In the genomic region with DNA sequence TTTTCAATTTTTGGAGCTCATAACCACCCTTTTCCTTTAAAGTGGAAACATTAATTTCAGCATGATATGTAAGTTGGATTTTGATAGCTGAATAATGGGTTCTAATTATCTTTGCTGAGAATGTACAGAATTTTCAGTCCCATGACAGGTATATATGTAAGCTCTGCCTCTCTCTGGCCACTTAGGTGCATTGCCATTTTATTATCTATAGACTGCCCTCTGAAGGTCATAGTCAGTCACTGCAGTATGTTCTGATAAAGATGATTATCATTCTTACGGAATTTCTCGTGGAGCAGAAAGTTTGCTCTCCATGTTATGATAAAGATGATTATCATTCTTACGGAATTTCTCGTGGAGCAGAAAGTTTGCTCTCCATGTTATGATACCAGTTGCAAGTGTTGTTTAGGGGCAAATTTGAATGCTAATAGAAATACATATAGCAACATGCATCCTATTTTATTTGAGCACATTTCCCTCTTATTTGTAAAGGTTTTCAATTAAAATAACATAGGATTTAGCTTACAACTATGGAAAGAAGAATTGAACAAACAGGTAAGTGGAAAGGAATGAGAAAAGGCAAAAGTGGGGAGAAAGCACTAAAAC, we compare ENCODE assay signal across 8 cellular contexts. TPM values are rescaled to one million over a fixed set of nuclear protein-coding genes. Genes with fewer than 3 reads are reported as not detected.
DNase-seq lines count a peak whose midpoint lies in the region; TF ChIP-seq lines count a peak whose summit lies in the region.

No MANE protein-coding gene starts in this region.

- no peak overlapping the region for H3K4me2 ChIP-seq in Karpas-422 (ENCODE audit: low read depth, low read length, poor library complexity, severe bottlenecking)

- H3K9ac ChIP-seq in Karpas-422 (ENCODE audit: low read length) = no peak overlapping the region

- TF ChIP-seq CTCF in GM10248 (IDR thresholded peaks at IDR 0.05; ENCODE audit: control extremely low read depth, extremely low read depth, low read depth, missing control alignments) = peak; percentile 78
- peak; percentile 76 for TF ChIP-seq CTCF in RWPE1 (conservative IDR thresholded peaks at IDR 0.05; ENCODE audit: low read depth)
- peak; percentile 29 to 55 (median 41) for TF ChIP-seq CTCF in esophagus muscularis mucosa (IDR thresholded peaks at IDR 0.05)
- peak; percentile 16 to 71 (median 58) for TF ChIP-seq CTCF in prostate gland (IDR thresholded peaks at IDR 0.05)

- POLR2A ChIA-PET in GM10248 (lab: Yijun Ruan, JAX) (no interaction called here), RWPE1 (lab: Yijun Ruan, JAX; ENCODE audit: low non-redundant PET) (no interaction called here)

- H4K20me1 ChIP-seq in Karpas-422 (ENCODE audit: insufficient read depth, low read depth, low read length) = no peaks in the 10 kb centered on the region

- H3K4me1 ChIP-seq in ACC112 (ENCODE audit: control insufficient read depth, insufficient read depth, low read length, unreplicated experiment) = peaks cover 24% of the 10 kb centered on the region
- no peaks in the 10 kb centered on the region for H3K4me1 ChIP-seq in Karpas-422 (ENCODE audit: low read length)
- no peaks in the 10 kb centered on the region for H3K4me1 ChIP-seq in esophagus muscularis mucosa
- no peaks in the 10 kb centered on the region for H3K4me1 ChIP-seq in prostate gland (replicated peaks)

- CTCF ChIA-PET in GM10248 (lab: Yijun Ruan, JAX) (interaction anchor here (0.7 to 6.3 kb wide), 47 partner anchors 9 to 1120 kb away, joined by 3 to 55 read pairs (median 4); no protein-coding TSS in a partner anchor), RWPE1 (lab: Yijun Ruan, JAX) (interaction anchor here (0.6 to 1.6 kb wide), 14 partner anchors 9 to 408 kb away, joined by 3 to 14 read pairs (median 3); no protein-coding TSS in a partner anchor)

- no peak overlapping the region for H3K27ac ChIP-seq in ACC112 (ENCODE audit: low read depth, low read length)
- no peak overlapping the region for H3K27ac ChIP-seq in Karpas-422 (ENCODE audit: low read length)
- no peak overlapping the region for H3K27ac ChIP-seq in RWPE1
- no peak overlapping the region for H3K27ac ChIP-seq in esophagus muscularis mucosa (replicated peaks in 1 of 4)
- H3K27ac ChIP-seq in prostate gland = no peak overlapping the region

- H3K79me2 ChIP-seq in ACC112 (ENCODE audit: control insufficient read depth, insufficient read depth, low read length, unreplicated experiment) (no peaks in the 10 kb centered on the region), Karpas-422 (ENCODE audit: low read length) (no peaks in the 10 kb centered on the region)

- no peak for TF ChIP-seq EP300 in esophagus muscularis mucosa (IDR thresholded peaks at IDR 0.05)

- H3K36me3 ChIP-seq in ACC112 (ENCODE audit: insufficient read depth, low read length) (no peaks in the 10 kb centered on the region), Karpas-422 (ENCODE audit: insufficient read depth, low read length) (no peaks in the 10 kb centered on the region), esophagus muscularis mucosa (no peaks in the 10 kb centered on the region), prostate gland (no peaks in the 10 kb centered on the region)

- no peak overlapping the region for H3K4me3 ChIP-seq in ACC112 (ENCODE audit: low read depth, low read length)
- H3K4me3 ChIP-seq in Karpas-422 (ENCODE audit: low read length) = no peak overlapping the region
- H3K4me3 ChIP-seq in esophagus muscularis mucosa = no peak overlapping the region
- no peak overlapping the region for H3K4me3 ChIP-seq in prostate gland

- H3K9me3 ChIP-seq in Karpas-422 (ENCODE audit: low read length) = no peaks in the 10 kb centered on the region
- H3K9me3 ChIP-seq in esophagus muscularis mucosa = no peaks in the 10 kb centered on the region
- H3K9me3 ChIP-seq in prostate gland = no peaks in the 10 kb centered on the region

- intact Hi-C loops in esophagus muscularis mucosa (cut with DNase I) = no loop called here
- intact Hi-C loops in prostate gland (cut with DNase I) = no loop called here

- WGBS in esophagus muscularis mucosa = 30% methylated on average over 4 of the region's 4 CpGs
- 29% methylated on average over 4 of the region's 4 CpGs for WGBS in prostate gland

- H2AFZ ChIP-seq in ACC112 (ENCODE audit: low read length, unreplicated experiment) = peak overlapping the region; percentile 11
- no peak overlapping the region for H2AFZ ChIP-seq in Karpas-422 (ENCODE audit: low read length)

- H3K9me2 ChIP-seq in Karpas-422 (replicated peaks; ENCODE audit: insufficient read depth, low read length) = no peaks in the 10 kb centered on the region

- TF ChIP-seq POLR2A in esophagus muscularis mucosa (IDR thresholded peaks at IDR 0.05; ENCODE audit: low read depth) = no peak
- TF ChIP-seq POLR2A in prostate gland (IDR thresholded peaks at IDR 0.05) = no peak

- peak; percentile 48 for DNase-seq in GM10248 (ENCODE audit: extremely low spot score)
- peak; percentile 79 for DNase-seq in H4 (ENCODE audit: low spot score)
- peak; percentile 85 for DNase-seq in Karpas-422
- DNase-seq in RWPE1 (ENCODE audit: low spot score) = peak; percentile 45
- no peak for DNase-seq in esophagus muscularis mucosa (ENCODE audit: extremely low spot score)
- peak; percentile 8 for DNase-seq in prostate gland (ENCODE audit: low spot score)
- DNase-seq in OCI-M2 (lab: John Stamatoyannopoulos, UW; ENCODE audit: unreplicated experiment) = no peak

- H3K27me3 ChIP-seq in ACC112 (ENCODE audit: insufficient read depth, low read length) (no peaks in the 10 kb centered on the region), Karpas-422 (ENCODE audit: low read length) (no peaks in the 10 kb centered on the region), esophagus muscularis mucosa (no peaks in the 10 kb centered on the region), prostate gland (replicated peaks; ENCODE audit: insufficient read depth) (no peaks in the 10 kb centered on the region)

RNA-seq across cellular contexts. Expression of a gene that starts 10.4 kb away (rescaled TPM):
- 7.3 and 11.0 TPM in 2 replicates for total RNA-seq in H4 (2014; rRNA removed; shearing (Covaris generic))
- not detected in 2 replicates for total RNA-seq in Karpas-422 (2014; rRNA removed; shearing (Covaris generic); ENCODE audit: low replicate concordance)
- total RNA-seq in esophagus muscularis mucosa (not detected), prostate gland (under 1 TPM in 1 of 2 donors, not detected in 1; 0.45 TPM)

RNA-seq across cellular contexts. Expression of a gene that starts 35.1 kb away (rescaled TPM):
- not detected in 2 replicates for total RNA-seq in H4 (2014; rRNA removed; shearing (Covaris generic))
- total RNA-seq in Karpas-422 (2014; rRNA removed; shearing (Covaris generic); ENCODE audit: low replicate concordance) = not detected in 2 replicates
- not detected for total RNA-seq in esophagus muscularis mucosa
- not detected for total RNA-seq in prostate gland

RNA-seq across cellular contexts. Expression of a gene that starts 42.4 kb away (rescaled TPM):
- total RNA-seq in H4 (2014; rRNA removed; shearing (Covaris generic)) = not detected in 2 replicates
- total RNA-seq in Karpas-422 (2014; rRNA removed; shearing (Covaris generic); ENCODE audit: low replicate concordance) = not detected in 2 replicates
- total RNA-seq in esophagus muscularis mucosa (under 1 TPM in 1 of 4 donors, not detected in 3; 0.32 TPM), prostate gland (1 to 10 TPM in 1 of 2 donors, under 1 TPM in 1; 0.41 to 9.0 TPM)

Comparison
In these comparisons a context has a peak if more than half of its experiments do, and no peak if none do; other contexts are left out.
1. DNase-seq: peak in GM10248 (single experiment), H4 (single experiment), Karpas-422 (single experiment), RWPE1 (single experiment) and prostate gland (single experiment); none in esophagus muscularis mucosa (single experiment) and OCI-M2 (single experiment).
2. Peak in every context shown above with its lines, with median percentiles within 50 percentile points of each other: CTCF ChIP-seq.